16 cellular contexts compared by ENCODE assay signal in the genomic region with DNA sequence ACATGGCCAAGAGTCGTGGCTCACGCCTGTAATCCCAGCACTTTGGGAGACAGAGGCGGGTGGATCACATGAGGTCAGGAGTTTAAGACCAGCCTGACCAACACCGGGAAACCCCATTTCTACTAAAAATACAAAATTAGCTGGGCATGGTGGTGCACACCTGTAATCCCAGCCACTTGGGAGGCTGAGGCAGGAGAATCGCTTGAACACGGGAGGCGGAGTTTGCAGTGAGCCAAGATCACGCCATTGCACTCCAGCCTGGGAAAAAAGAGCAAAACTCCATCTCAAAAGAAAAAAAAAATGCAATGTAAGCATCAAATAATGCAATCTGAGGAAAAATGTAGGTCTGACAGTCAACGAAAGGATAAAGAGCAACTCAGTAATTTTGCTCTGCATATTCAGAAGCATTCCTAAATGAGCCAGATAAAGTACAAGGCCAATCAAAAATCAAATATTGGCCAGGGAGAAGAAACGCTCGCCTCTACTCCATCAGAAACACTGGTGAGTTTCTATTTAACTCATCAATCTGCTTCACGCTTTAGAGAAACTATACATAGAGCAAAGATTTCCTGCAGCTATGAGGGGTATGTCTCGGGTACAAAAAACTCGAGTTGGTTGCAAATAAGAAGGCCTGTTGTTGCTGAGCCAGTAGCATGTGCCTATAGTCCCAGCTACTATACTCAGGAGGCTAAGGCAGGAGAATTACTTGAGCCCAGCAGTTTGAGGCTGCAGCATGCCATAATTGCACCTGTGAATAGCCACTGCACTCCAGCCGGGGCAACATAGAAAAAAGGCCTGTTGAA. TPM values are rescaled to one million over a fixed set of nuclear protein-coding genes. Genes with fewer than 3 reads are reported as not detected.
DNase-seq lines count a peak whose midpoint lies in the region; ATAC-seq, FAIRE-seq and TF ChIP-seq lines count a peak whose summit lies in the region.
"Had no signal": no experiment of that assay in that cellular context is flagged by ENCODE, and none has a peak within 500 bp of the region (broad histone marks: within the 10 kb centered on the region; RNA-seq: fewer than 3 reads in every experiment).

No MANE protein-coding gene starts in this region.

- ATAC-seq in K562: no peak

- no peak for TF ChIP-seq EP300 in K562 (IDR thresholded peaks at IDR 0.05; ENCODE audit: low read length)

- in situ Hi-C loops in K562 (cut with MboI): no loop called here

- peaks cover 65% of the 10 kb centered on the region for H3K4me1 Mint-ChIP-seq in activated T-cell treated with anti-CD3 and anti-CD28 coated beads, Interleukin-2, amount 50 U/mL, for 24 hours (ENCODE audit: low read depth)
- peaks cover 48 to 59% (median 51%) of the 10 kb centered on the region in 3 donors for H3K4me1 Mint-ChIP-seq in IgD-negative memory B cell

- POLR2A ChIA-PET in K562 (lab: Yijun Ruan, JAX): interaction anchor here (0.6 to 1.0 kb wide), 2 partner anchors 31 to 134 kb away, joined by 3 read pairs; no protein-coding TSS in a partner anchor

- TF ChIP-seq POLR2A in K562 (conservative IDR thresholded peaks at IDR 0.05): no peak

- H3K4me2 ChIP-seq in K562 (ENCODE audit: insufficient read depth, low read length): no peak overlapping the region

- peaks cover 17 to 31% of the 10 kb centered on the region in 2 experiments; a peak in 4 of 5 replicates for H3K4me1 ChIP-seq in K562 (replicated peaks in 1 of 2; ENCODE audit: control insufficient read depth in 2 of 2, insufficient read depth in 2 of 2, low read length in 2 of 2)
- H3K4me1 ChIP-seq in rectal smooth muscle tissue (ENCODE audit: control insufficient read depth, insufficient read depth, low read length): peaks cover 19% of the 10 kb centered on the region
- H3K4me1 ChIP-seq in colonic mucosa: no peaks in the 10 kb centered on the region

- TF ChIP-seq CTCF in K562 (IDR thresholded peaks at IDR 0.05 in 2 of 3, conservative IDR thresholded peaks at IDR 0.05 in 1 of 3; ENCODE audit: insufficient read depth in 2 of 3, low read depth in 1 of 3, low read length in 3 of 3) (no peak), colonic mucosa (IDR thresholded peaks at IDR 0.05) (no peak)

- H3K9me3 ChIP-seq in K562 (replicated peaks; ENCODE audit: control insufficient read depth, insufficient read depth, low read depth, low read length): no peaks in the 10 kb centered on the region
- H3K9me3 ChIP-seq in colonic mucosa: no peaks in the 10 kb centered on the region
- H3K9me3 ChIP-seq: uterus had no signal

- CTCF ChIA-PET in K562 (lab: Yijun Ruan, JAX; ENCODE audit: low intra/inter-chr PET ratio): no interaction called here

- intact Hi-C loops in K562 (cut with micrococcal nuclease): no loop called here
- intact Hi-C loops in colonic mucosa (cut with DNase I): no loop called here

- H4K20me1 ChIP-seq in K562 (replicated peaks; ENCODE audit: control insufficient read depth, insufficient read depth, low read length): peaks cover 26% of the 10 kb centered on the region

- no peaks in the 10 kb centered on the region for H3K9me3 Mint-ChIP-seq in activated T-cell treated with anti-CD3 and anti-CD28 coated beads, Interleukin-2, amount 50 U/mL, for 24 hours
- H3K9me3 Mint-ChIP-seq in IgD-negative memory B cell: no peaks in the 10 kb centered on the region

- H3K4me3 ChIP-seq in K562 (no peak overlapping the region), rectal smooth muscle tissue (ENCODE audit: low read length) (peak overlapping the region; percentile 9), colonic mucosa (no peak overlapping the region)
- H3K4me3 ChIP-seq: uterus had no signal

- WGBS in K562 (ENCODE audit: insufficient coverage, low coverage, missing lambda C conversion rate): 87% methylated on average over 15 of the region's 15 CpGs

- H3K36me3 ChIP-seq in K562 (ENCODE audit: control insufficient read depth, insufficient read depth, low read length): peaks cover 56% of the 10 kb centered on the region
- H3K36me3 ChIP-seq in rectal smooth muscle tissue (ENCODE audit: control insufficient read depth, insufficient read depth, low read length): peaks cover 12% of the 10 kb centered on the region
- H3K36me3 ChIP-seq in colonic mucosa: peaks cover 5% of the 10 kb centered on the region
- H3K36me3 ChIP-seq: uterus had no signal

- TF ChIP-seq RAD21 in K562 (CRISPR knock-in tag; conservative IDR thresholded peaks at IDR 0.05 in 1 of 2, IDR thresholded peaks at IDR 0.05 in 1 of 2): no peak

- H3K9ac ChIP-seq in K562 (ENCODE audit: insufficient read depth in 1 of 2, low read depth in 2 of 2, low read length in 2 of 2) (no peak overlapping the region), rectal smooth muscle tissue (ENCODE audit: low read length) (no peak overlapping the region), colonic mucosa (ENCODE audit: low read depth in 2 of 2, low read length in 2 of 2) (peak overlapping the region in 1 of 2 donors; percentile 5)

- no peak for FAIRE-seq in K562 (lab: Jason Lieb, UNC)
- FAIRE-seq: astrocyte, endometrium, kidney had no signal

- BruUV-seq in K562 (replicated peaks; lab: Mats Ljungman, UMichigan): no TSS peak

- H3K27ac ChIP-seq in K562 (ENCODE audit: extremely low read depth, low read depth, low read length) (no peak overlapping the region), rectal smooth muscle tissue (ENCODE audit: low read depth, low read length) (no peak overlapping the region), colonic mucosa (no peak overlapping the region)

- no peak for DNase-seq in activated T-cell treated with anti-CD3 and anti-CD28 coated beads, Interleukin-2, amount 50 U/mL, for 24 hours
- DNase-seq in activated T-cell treated with anti-CD3 and anti-CD28 coated beads for 4 hours: no peak
- DNase-seq in K562 (ENCODE audit: extremely low read depth in 1 of 4, low spot score in 3 of 4): no peak
- no peak for DNase-seq in activated effector memory CD4-positive, alpha-beta T cell treated with Interleukin-2 at 50 U/mL for 16 hours
- DNase-seq in putamen (ENCODE audit: low spot score): no peak
- no peak for DNase-seq in colonic mucosa
- DNase-seq: ACHN; DMS79; kidney; NCI-H345; stimulated activated CD4-positive, alpha-beta T cell treated with anti-CD3 and anti-CD28 coated beads, Interleukin-12 subunit alpha, Interleukin-12 subunit beta, amount 100 ng/mL, for 4 hours; uterus had no signal

- H3K27me3 ChIP-seq in K562 (ENCODE audit: control insufficient read depth in 2 of 2, insufficient read depth in 2 of 2, low read length in 2 of 2): no peaks in the 10 kb centered on the region
- no peaks in the 10 kb centered on the region for H3K27me3 ChIP-seq in rectal smooth muscle tissue (ENCODE audit: control insufficient read depth, insufficient read depth, low read length)
- no peaks in the 10 kb centered on the region for H3K27me3 ChIP-seq in colonic mucosa
- H3K27me3 ChIP-seq: uterus had no signal

- no peaks in the 10 kb centered on the region for H3K9me1 ChIP-seq in K562 (ENCODE audit: control insufficient read depth, insufficient read depth, low read length)

- peaks cover 64% of the 10 kb centered on the region for H3K79me2 ChIP-seq in K562 (ENCODE audit: control insufficient read depth, insufficient read depth, low read length)

- H3K4me3 Mint-ChIP-seq in activated T-cell treated with anti-CD3 and anti-CD28 coated beads, Interleukin-2, amount 50 U/mL, for 24 hours: peak overlapping the region; percentile 92
- peak overlapping the region; percentile 89 to 97 (median 92) for H3K4me3 Mint-ChIP-seq in IgD-negative memory B cell

- no peak overlapping the region for H2AFZ ChIP-seq in K562 (ENCODE audit: low read depth, low read length)

- H3K27me3 Mint-ChIP-seq in activated T-cell treated with anti-CD3 and anti-CD28 coated beads, Interleukin-2, amount 50 U/mL, for 24 hours: no peaks in the 10 kb centered on the region
- no peaks in the 10 kb centered on the region for H3K27me3 Mint-ChIP-seq in IgD-negative memory B cell

- H3K27ac Mint-ChIP-seq in activated T-cell treated with anti-CD3 and anti-CD28 coated beads, Interleukin-2, amount 50 U/mL, for 24 hours: peak overlapping the region; percentile 53
- H3K27ac Mint-ChIP-seq in IgD-negative memory B cell: peak overlapping the region; percentile 51 to 97 (median 71)

- H3K36me3 Mint-ChIP-seq in activated T-cell treated with anti-CD3 and anti-CD28 coated beads, Interleukin-2, amount 50 U/mL, for 24 hours (ENCODE audit: low read depth): peaks cover 77% of the 10 kb centered on the region
- H3K36me3 Mint-ChIP-seq in IgD-negative memory B cell: peaks cover 4% of the 10 kb centered on the region

RNA-seq across cellular contexts. Expression of gene TXNDC11, which starts 3.7 kb away (rescaled TPM):
- 78.0 TPM for polyA plus RNA-seq in IgD-negative memory B cell
- 65.0 and 78.1 TPM in 2 replicates for total RNA-seq in K562 (2011; cell fraction: chromatin; rRNA removed; ENCODE audit: low replicate concordance)
- 60.9 and 64.0 TPM in 2 replicates for total RNA-seq in K562 (2011; cell fraction: nucleolus; rRNA removed)
- total RNA-seq in K562 (2011; cell fraction: nucleoplasm; rRNA removed): 65.3 and 87.2 TPM in 2 replicates
- total RNA-seq in K562 (2014; rRNA removed): 26.2 and 32.9 TPM in 2 replicates
- 17.8 TPM in 2 replicates for total RNA-seq in K562 (2014; rRNA removed; fragmentation: Illumina TruSeq; extraction: Trizol)
- total RNA-seq in K562 (2015; rRNA removed; fragmentation: Illumina TruSeq; extraction: Trizol): 28.2 and 28.6 TPM in 2 replicates
- total RNA-seq in K562 (2021): 25.4 and 26.2 TPM in 2 replicates
- 32.6 and 35.8 TPM in 2 replicates for polyA plus RNA-seq in K562 (2011; rRNA removed)
- polyA plus RNA-seq in K562 (2011; cell fraction: cytosol; rRNA removed): 40.2 and 47.6 TPM in 2 replicates
- 36.3 and 37.9 TPM in 2 replicates for polyA plus RNA-seq in K562 (2011; cell fraction: nucleus; rRNA removed)
- 18.8 and 43.5 TPM in 2 replicates for polyA plus RNA-seq in K562 (2012)
- 27.7 and 29.2 TPM in 2 replicates for polyA plus RNA-seq in K562 (2014; fragmentation: Illumina TruSeq; extraction: Trizol)
- 1 to 10 TPM in 1 of 2 experiments, under 1 TPM in 1; 0.66 to 2.3 TPM for polyA plus RNA-seq in K562 (2014; fragmentation: Nextera tagmentation; extraction: Ambion mirVana)
- polyA plus RNA-seq in K562 (2014; rRNA removed): 22.2 and 32.3 TPM in 2 replicates
- 30.8 and 36.2 TPM in 2 replicates for polyA minus RNA-seq in K562 (2011; rRNA and poly(A)+ RNA removed)
- polyA minus RNA-seq in K562 (2011; cell fraction: cytosol; rRNA and poly(A)+ RNA removed): 13.2 and 22.6 TPM in 2 replicates
- 14.3 and 22.9 TPM in 2 replicates for polyA minus RNA-seq in K562 (2011; cell fraction: nucleus; rRNA and poly(A)+ RNA removed)
- total RNA-seq in colonic mucosa: 10 to 100 TPM; 52.0 to 62.1 TPM

RNA-seq across cellular contexts. Expression of gene ZC3H7A, which starts 58.1 kb away (rescaled TPM):
- 37.5 TPM for polyA plus RNA-seq in IgD-negative memory B cell
- total RNA-seq in K562 (2011; cell fraction: chromatin; rRNA removed; ENCODE audit: low replicate concordance): 92.3 and 244 TPM in 2 replicates
- total RNA-seq in K562 (2011; cell fraction: nucleolus; rRNA removed): 39.2 and 47.5 TPM in 2 replicates
- 76.0 and 89.8 TPM in 2 replicates for total RNA-seq in K562 (2011; cell fraction: nucleoplasm; rRNA removed)
- 19.8 and 21.7 TPM in 2 replicates for total RNA-seq in K562 (2014; rRNA removed)
- total RNA-seq in K562 (2014; rRNA removed; fragmentation: Illumina TruSeq; extraction: Trizol): 23.7 and 27.1 TPM in 2 replicates
- total RNA-seq in K562 (2015; rRNA removed; fragmentation: Illumina TruSeq; extraction: Trizol): 26.4 and 28.2 TPM in 2 replicates
- total RNA-seq in K562 (2021): 37.1 and 39.4 TPM in 2 replicates
- polyA plus RNA-seq in K562 (2011; rRNA removed): 30.7 and 31.3 TPM in 2 replicates
- polyA plus RNA-seq in K562 (2011; cell fraction: cytosol; rRNA removed): 12.1 and 24.5 TPM in 2 replicates
- 63.0 and 102 TPM in 2 replicates for polyA plus RNA-seq in K562 (2011; cell fraction: nucleus; rRNA removed)
- polyA plus RNA-seq in K562 (2012): 26.6 and 30.4 TPM in 2 replicates
- 40.0 and 49.1 TPM in 2 replicates for polyA plus RNA-seq in K562 (2014; fragmentation: Illumina TruSeq; extraction: Trizol)
- polyA plus RNA-seq in K562 (2014; fragmentation: Nextera tagmentation; extraction: Ambion mirVana): 10 to 100 TPM; 22.5 to 23.1 TPM
- 26.0 and 35.8 TPM in 2 replicates for polyA plus RNA-seq in K562 (2014; rRNA removed)
- 29.4 and 36.0 TPM in 2 replicates for polyA minus RNA-seq in K562 (2011; rRNA and poly(A)+ RNA removed)
- 13.3 and 17.7 TPM in 2 replicates for polyA minus RNA-seq in K562 (2011; cell fraction: cytosol; rRNA and poly(A)+ RNA removed)
- polyA minus RNA-seq in K562 (2011; cell fraction: nucleus; rRNA and poly(A)+ RNA removed): 19.3 and 44.3 TPM in 2 replicates
- total RNA-seq in colonic mucosa: 10 to 100 TPM; 40.2 to 47.1 TPM
